Comparison of ENCODE assay signal across 1 cellular context in genomic region chr7:72504057-72504456, GRCh38.
TF ChIP-seq lines count a peak whose summit lies in the region.

No MANE protein-coding gene starts in this region.

TF ChIP-seq in H1, 55 proteins besides CTCF, POLR2A, EP300 and RAD21:
- no peak for TF ChIP-seq TAF7 (optimal IDR thresholded peaks at IDR 0.05; ENCODE audit: borderline replicate concordance, low read depth, low read length)
- TF ChIP-seq BACH1 (IDR thresholded peaks at IDR 0.05; ENCODE audit: low read length), result no peak
- TF ChIP-seq ASH2L (IDR thresholded peaks at IDR 0.05; ENCODE audit: low read length), result no peak
- TF ChIP-seq ZNF274 (IDR thresholded peaks at IDR 0.05; ENCODE audit: borderline replicate concordance, extremely low read depth, low read length), result no peak
- TF ChIP-seq POU5F1 (IDR thresholded peaks at IDR 0.05; ENCODE audit: low read depth, low read length), result no peak
- no peak for TF ChIP-seq SUZ12 (IDR thresholded peaks at IDR 0.05; ENCODE audit: low read length)
- no peak for TF ChIP-seq SP1 (IDR thresholded peaks at IDR 0.05; ENCODE audit: low read depth, low read length)
- TF ChIP-seq, protein P1, sequence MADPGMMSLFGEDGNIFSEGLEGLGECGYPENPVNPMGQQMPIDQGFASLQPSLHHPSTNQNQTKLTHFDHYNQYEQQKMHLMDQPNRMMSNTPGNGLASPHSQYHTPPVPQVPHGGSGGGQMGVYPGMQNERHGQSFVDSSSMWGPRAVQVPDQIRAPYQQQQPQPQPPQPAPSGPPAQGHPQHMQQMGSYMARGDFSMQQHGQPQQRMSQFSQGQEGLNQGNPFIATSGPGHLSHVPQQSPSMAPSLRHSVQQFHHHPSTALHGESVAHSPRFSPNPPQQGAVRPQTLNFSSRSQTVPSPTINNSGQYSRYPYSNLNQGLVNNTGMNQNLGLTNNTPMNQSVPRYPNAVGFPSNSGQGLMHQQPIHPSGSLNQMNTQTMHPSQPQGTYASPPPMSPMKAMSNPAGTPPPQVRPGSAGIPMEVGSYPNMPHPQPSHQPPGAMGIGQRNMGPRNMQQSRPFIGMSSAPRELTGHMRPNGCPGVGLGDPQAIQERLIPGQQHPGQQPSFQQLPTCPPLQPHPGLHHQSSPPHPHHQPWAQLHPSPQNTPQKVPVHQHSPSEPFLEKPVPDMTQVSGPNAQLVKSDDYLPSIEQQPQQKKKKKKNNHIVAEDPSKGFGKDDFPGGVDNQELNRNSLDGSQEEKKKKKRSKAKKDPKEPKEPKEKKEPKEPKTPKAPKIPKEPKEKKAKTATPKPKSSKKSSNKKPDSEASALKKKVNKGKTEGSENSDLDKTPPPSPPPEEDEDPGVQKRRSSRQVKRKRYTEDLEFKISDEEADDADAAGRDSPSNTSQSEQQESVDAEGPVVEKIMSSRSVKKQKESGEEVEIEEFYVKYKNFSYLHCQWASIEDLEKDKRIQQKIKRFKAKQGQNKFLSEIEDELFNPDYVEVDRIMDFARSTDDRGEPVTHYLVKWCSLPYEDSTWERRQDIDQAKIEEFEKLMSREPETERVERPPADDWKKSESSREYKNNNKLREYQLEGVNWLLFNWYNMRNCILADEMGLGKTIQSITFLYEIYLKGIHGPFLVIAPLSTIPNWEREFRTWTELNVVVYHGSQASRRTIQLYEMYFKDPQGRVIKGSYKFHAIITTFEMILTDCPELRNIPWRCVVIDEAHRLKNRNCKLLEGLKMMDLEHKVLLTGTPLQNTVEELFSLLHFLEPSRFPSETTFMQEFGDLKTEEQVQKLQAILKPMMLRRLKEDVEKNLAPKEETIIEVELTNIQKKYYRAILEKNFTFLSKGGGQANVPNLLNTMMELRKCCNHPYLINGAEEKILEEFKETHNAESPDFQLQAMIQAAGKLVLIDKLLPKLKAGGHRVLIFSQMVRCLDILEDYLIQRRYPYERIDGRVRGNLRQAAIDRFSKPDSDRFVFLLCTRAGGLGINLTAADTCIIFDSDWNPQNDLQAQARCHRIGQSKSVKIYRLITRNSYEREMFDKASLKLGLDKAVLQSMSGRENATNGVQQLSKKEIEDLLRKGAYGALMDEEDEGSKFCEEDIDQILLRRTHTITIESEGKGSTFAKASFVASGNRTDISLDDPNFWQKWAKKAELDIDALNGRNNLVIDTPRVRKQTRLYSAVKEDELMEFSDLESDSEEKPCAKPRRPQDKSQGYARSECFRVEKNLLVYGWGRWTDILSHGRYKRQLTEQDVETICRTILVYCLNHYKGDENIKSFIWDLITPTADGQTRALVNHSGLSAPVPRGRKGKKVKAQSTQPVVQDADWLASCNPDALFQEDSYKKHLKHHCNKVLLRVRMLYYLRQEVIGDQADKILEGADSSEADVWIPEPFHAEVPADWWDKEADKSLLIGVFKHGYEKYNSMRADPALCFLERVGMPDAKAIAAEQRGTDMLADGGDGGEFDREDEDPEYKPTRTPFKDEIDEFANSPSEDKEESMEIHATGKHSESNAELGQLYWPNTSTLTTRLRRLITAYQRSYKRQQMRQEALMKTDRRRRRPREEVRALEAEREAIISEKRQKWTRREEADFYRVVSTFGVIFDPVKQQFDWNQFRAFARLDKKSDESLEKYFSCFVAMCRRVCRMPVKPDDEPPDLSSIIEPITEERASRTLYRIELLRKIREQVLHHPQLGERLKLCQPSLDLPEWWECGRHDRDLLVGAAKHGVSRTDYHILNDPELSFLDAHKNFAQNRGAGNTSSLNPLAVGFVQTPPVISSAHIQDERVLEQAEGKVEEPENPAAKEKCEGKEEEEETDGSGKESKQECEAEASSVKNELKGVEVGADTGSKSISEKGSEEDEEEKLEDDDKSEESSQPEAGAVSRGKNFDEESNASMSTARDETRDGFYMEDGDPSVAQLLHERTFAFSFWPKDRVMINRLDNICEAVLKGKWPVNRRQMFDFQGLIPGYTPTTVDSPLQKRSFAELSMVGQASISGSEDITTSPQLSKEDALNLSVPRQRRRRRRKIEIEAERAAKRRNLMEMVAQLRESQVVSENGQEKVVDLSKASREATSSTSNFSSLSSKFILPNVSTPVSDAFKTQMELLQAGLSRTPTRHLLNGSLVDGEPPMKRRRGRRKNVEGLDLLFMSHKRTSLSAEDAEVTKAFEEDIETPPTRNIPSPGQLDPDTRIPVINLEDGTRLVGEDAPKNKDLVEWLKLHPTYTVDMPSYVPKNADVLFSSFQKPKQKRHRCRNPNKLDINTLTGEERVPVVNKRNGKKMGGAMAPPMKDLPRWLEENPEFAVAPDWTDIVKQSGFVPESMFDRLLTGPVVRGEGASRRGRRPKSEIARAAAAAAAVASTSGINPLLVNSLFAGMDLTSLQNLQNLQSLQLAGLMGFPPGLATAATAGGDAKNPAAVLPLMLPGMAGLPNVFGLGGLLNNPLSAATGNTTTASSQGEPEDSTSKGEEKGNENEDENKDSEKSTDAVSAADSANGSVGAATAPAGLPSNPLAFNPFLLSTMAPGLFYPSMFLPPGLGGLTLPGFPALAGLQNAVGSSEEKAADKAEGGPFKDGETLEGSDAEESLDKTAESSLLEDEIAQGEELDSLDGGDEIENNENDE (IDR thresholded peaks at IDR 0.05; ENCODE audit: insufficient replicate concordance, low read length), result no peak
- no peak for TF ChIP-seq USF2 (IDR thresholded peaks at IDR 0.05; ENCODE audit: low read length)
- no peak for TF ChIP-seq TAF1 (IDR thresholded peaks at IDR 0.05; ENCODE audit: low read depth, low read length)
- no peak for TF ChIP-seq RNF2 (IDR thresholded peaks at IDR 0.05; ENCODE audit: borderline replicate concordance, low read depth, low read length, missing control alignments, poor library complexity, severe bottlenecking)
- TF ChIP-seq EGR1 (IDR thresholded peaks at IDR 0.05; ENCODE audit: borderline replicate concordance, low read depth, low read length), result no peak
- no peak for TF ChIP-seq BCL11A (IDR thresholded peaks at IDR 0.05; ENCODE audit: low read depth in 2 of 2, low read length in 2 of 2)
- TF ChIP-seq PHF8 (conservative IDR thresholded peaks at IDR 0.05; ENCODE audit: low read depth, low read length), result no peak
- TF ChIP-seq CREB1 (IDR thresholded peaks at IDR 0.05), result no peak
- TF ChIP-seq RBBP5 (IDR thresholded peaks at IDR 0.05; ENCODE audit: borderline replicate concordance, low read depth, low read length), result no peak
- TF ChIP-seq SAP30 (IDR thresholded peaks at IDR 0.05; ENCODE audit: insufficient read depth, insufficient replicate concordance, low read length), result no peak
- no peak for TF ChIP-seq RFX5 (IDR thresholded peaks at IDR 0.05; ENCODE audit: borderline replicate concordance, low read depth, low read length)
- TF ChIP-seq YY1 (IDR thresholded peaks at IDR 0.05; ENCODE audit: low read depth, low read length), result no peak
